In the genomic region with DNA sequence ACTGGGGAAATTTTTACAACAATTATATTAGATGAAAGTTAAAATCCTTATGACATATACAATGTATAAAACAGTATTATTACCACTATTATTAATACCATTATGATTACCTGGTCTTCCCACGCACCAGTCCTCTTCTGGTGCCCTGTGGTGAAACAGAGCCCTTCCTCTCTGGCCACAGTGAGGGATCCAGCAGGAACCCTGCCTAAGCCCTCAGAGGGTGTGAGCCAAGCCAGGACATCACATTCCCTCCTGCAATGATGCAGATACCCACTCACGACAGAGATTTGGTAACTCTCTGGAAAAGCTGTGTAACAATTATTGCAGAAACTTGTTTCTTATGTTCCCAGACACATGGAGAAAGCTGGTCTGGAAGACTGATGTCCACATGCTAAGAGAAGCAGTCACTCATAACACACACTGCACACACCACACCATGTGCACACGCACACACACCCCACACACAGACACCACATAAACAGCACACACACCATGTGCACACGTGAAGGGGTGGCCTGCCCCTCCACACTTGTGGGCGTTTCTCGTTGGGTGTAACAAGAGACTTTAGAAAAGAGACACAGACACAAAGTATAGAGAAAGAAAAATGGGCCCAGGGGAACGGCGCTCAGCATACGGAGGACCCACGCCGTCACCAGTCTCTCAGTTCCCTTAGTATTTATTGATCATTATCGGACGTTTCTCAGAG, we compare ENCODE assay signal across 1 cellular context.
TF ChIP-seq lines count a peak whose summit lies in the region.

No MANE protein-coding gene starts in this region.

TF ChIP-seq in HepG2, 621 proteins besides CTCF, POLR2A, EP300 and RAD21:
- TF ChIP-seq, protein P1, sequence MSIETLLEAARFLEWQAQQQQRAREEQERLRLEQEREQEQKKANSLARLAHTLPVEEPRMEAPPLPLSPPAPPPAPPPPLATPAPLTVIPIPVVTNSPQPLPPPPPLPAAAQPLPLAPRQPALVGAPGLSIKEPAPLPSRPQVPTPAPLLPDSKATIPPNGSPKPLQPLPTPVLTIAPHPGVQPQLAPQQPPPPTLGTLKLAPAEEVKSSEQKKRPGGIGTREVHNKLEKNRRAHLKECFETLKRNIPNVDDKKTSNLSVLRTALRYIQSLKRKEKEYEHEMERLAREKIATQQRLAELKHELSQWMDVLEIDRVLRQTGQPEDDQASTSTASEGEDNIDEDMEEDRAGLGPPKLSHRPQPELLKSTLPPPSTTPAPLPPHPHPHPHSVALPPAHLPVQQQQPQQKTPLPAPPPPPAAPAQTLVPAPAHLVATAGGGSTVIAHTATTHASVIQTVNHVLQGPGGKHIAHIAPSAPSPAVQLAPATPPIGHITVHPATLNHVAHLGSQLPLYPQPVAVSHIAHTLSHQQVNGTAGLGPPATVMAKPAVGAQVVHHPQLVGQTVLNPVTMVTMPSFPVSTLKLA (IDR thresholded peaks at IDR 0.05), result peak; percentile 55; the same call in 1 of the 2 replicates
TF ChIP-seq in HepG2: peak in this region for 1; not testable (repeated sequence) for 620.
